In the genomic region with DNA sequence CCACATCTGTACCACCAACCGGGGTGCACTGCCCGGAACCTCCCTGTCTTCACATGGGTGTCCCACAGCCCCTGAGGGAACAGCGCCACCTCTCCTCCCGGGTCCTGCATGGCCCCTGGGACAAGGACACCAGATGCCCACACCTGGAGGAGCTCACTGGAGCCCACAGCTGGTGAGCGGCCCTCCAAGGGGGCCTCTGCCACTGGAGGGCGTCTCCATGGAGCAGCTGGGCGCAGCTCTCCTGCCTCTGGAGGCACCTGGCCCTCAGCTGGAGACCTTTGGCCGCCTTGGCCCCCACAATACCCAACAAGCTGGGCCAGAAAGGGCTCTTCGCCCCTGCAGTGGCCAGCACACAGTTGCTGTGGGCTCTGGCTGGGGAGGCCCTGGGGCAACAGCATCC, we compare ENCODE assay signal across 15 cellular contexts. TPM values are rescaled to one million over a fixed set of nuclear protein-coding genes. Genes with fewer than 3 reads are reported as not detected.
DNase-seq lines count a peak whose midpoint lies in the region; ATAC-seq and TF ChIP-seq lines count a peak whose summit lies in the region.
"Had no signal": no experiment of that assay in that cellular context is flagged by ENCODE, and none has a peak within 500 bp of the region (broad histone marks: within the 10 kb centered on the region; RNA-seq: fewer than 3 reads in every experiment).

No MANE protein-coding gene starts in this region.

- CTCF ChIA-PET in activated CD4-positive, alpha-beta T cell treated with anti-CD3 and anti-CD28 coated beads for 36 hours (lab: Charles Lee): no interaction called here

- H3K4me3 Mint-ChIP-seq in HFFc6 (no peak overlapping the region), immature natural killer cell (no peak overlapping the region)
- H3K4me3 Mint-ChIP-seq in activated CD4-positive, alpha-beta T cell treated with anti-CD3 and anti-CD28 coated beads for 36 hours: no peak overlapping the region
- H3K4me3 Mint-ChIP-seq: GM23338, IgD-negative memory B cell had no signal

- H3K36me3 Mint-ChIP-seq in HFFc6 (ENCODE audit: low read depth) (no peaks in the 10 kb centered on the region), immature natural killer cell (no peaks in the 10 kb centered on the region)
- no peaks in the 10 kb centered on the region for H3K36me3 Mint-ChIP-seq in activated CD4-positive, alpha-beta T cell treated with anti-CD3 and anti-CD28 coated beads for 36 hours (ENCODE audit: low read depth)
- H3K36me3 Mint-ChIP-seq: CD4-positive, CD25-positive, alpha-beta regulatory T cell; IgD-negative memory B cell had no signal

- peak; percentile 31; the same call in 1 of the 2 replicates for TF ChIP-seq CTCF in HFFc6 (IDR thresholded peaks at IDR 0.05)
- no peak for TF ChIP-seq CTCF in omental fat pad (IDR thresholded peaks at IDR 0.05)

- H3K4me1 Mint-ChIP-seq in HFFc6 (ENCODE audit: low read depth) (no peaks in the 10 kb centered on the region), immature natural killer cell (no peaks in the 10 kb centered on the region)
- no peaks in the 10 kb centered on the region for H3K4me1 Mint-ChIP-seq in activated CD4-positive, alpha-beta T cell treated with anti-CD3 and anti-CD28 coated beads for 36 hours
- H3K4me1 Mint-ChIP-seq: CD4-positive, CD25-positive, alpha-beta regulatory T cell; GM23338; IgD-negative memory B cell had no signal

- no peak for ATAC-seq in activated CD4-positive, alpha-beta T cell treated with anti-CD3 and anti-CD28 coated beads for 36 hours
- no peak for ATAC-seq in omental fat pad (ENCODE audit: low FRiP score)
- ATAC-seq: GM23338 had no signal

- peak; percentile 33 for DNase-seq in DMS53 (lab: John Stamatoyannopoulos, UW)
- DNase-seq in DMS53 treated with DMSO at 0.1 percent for 48 hours (lab: John Stamatoyannopoulos, UW; ENCODE audit: unreplicated experiment): no peak
- DNase-seq in HFFc6: no peak
- DNase-seq in RPMI8226: peak; percentile 8
- no peak for DNase-seq in activated CD4-positive, alpha-beta T cell treated with anti-CD3 and anti-CD28 coated beads for 36 hours
- DNase-seq in omental fat pad (ENCODE audit: low spot score): no peak
- no peak for DNase-seq in immature natural killer cell
- DNase-seq: CD4-positive, CD25-positive, alpha-beta regulatory T cell; DMS79; EL had no signal

- H3K27me3 Mint-ChIP-seq in HFFc6 (ENCODE audit: insufficient read depth) (peaks cover 8% of the 10 kb centered on the region), immature natural killer cell (ENCODE audit: low read depth in 3 of 3) (peaks cover 1 to 7% (median 4%) of the 10 kb centered on the region in 3 donors)
- H3K27me3 Mint-ChIP-seq in activated CD4-positive, alpha-beta T cell treated with anti-CD3 and anti-CD28 coated beads for 36 hours: peaks cover 11% of the 10 kb centered on the region
- H3K27me3 Mint-ChIP-seq: CD4-positive, CD25-positive, alpha-beta regulatory T cell had no signal

- no peak overlapping the region for H3K27ac Mint-ChIP-seq in HFFc6
- no peak overlapping the region for H3K27ac Mint-ChIP-seq in activated CD4-positive, alpha-beta T cell treated with anti-CD3 and anti-CD28 coated beads for 36 hours
- no peak overlapping the region for H3K27ac Mint-ChIP-seq in immature natural killer cell
- H3K27ac Mint-ChIP-seq: CD4-positive, CD25-positive, alpha-beta regulatory T cell; GM23338; IgD-negative memory B cell had no signal

- intact Hi-C loops in activated CD4-positive, alpha-beta T cell treated with anti-CD3 and anti-CD28 coated beads for 36 hours (cut with DNase I, micrococcal nuclease): no loop called here

- H3K9me3 Mint-ChIP-seq in HFFc6 (no peaks in the 10 kb centered on the region), immature natural killer cell (no peaks in the 10 kb centered on the region)
- no peaks in the 10 kb centered on the region for H3K9me3 Mint-ChIP-seq in activated CD4-positive, alpha-beta T cell treated with anti-CD3 and anti-CD28 coated beads for 36 hours (ENCODE audit: low read depth)
- H3K9me3 Mint-ChIP-seq: CD4-positive, CD25-positive, alpha-beta regulatory T cell; GM23338 had no signal

- POLR2A ChIA-PET in activated CD4-positive, alpha-beta T cell treated with anti-CD3 and anti-CD28 coated beads for 36 hours (lab: Charles Lee): no interaction called here

RNA-seq across cellular contexts. Expression of a gene that starts 7.3 kb away (rescaled TPM):
- not detected for total RNA-seq in HFFc6 (2021; fragmentation: NEBNext Ultra II Directional; extraction: Animal tissue kit (Norgen Biotek cat#: 25700))
- not detected for total RNA-seq in activated CD4-positive, alpha-beta T cell treated with anti-CD3 and anti-CD28 coated beads for 36 hours
- total RNA-seq in omental fat pad: not detected
- polyA plus RNA-seq in immature natural killer cell: not detected
- total RNA-seq: A673; CD4-positive, CD25-positive, alpha-beta regulatory T cell; HT-29 had no signal
- polyA plus RNA-seq: BJ, IgD-negative memory B cell had no signal

Comparison
In these comparisons a context has a peak if more than half of its experiments do, and no peak if none do; other contexts are left out.
1. DNase-seq: peak in DMS53 (single experiment) and RPMI8226 (single experiment); none in DMS53 treated with DMSO at 0.1 percent for 48 hours (single experiment), HFFc6 (single experiment), activated CD4-positive, alpha-beta T cell treated with anti-CD3 and anti-CD28 coated beads for 36 hours (single experiment), omental fat pad (single experiment) and immature natural killer cell (0 of 3).